8 cellular contexts compared by ENCODE assay signal in genomic region chrX:42714981-42715688, GRCh38.
DNase-seq lines count a peak whose midpoint lies in the region; ATAC-seq and TF ChIP-seq lines count a peak whose summit lies in the region.

No MANE protein-coding gene starts in this region.

- peak overlapping the region; percentile 27 to 61 for H3K27ac ChIP-seq in thoracic aorta

- peaks cover 9% of the 10 kb centered on the region for H3K4me1 Mint-ChIP-seq in activated CD4-positive, alpha-beta memory T cell treated with anti-CD3 and anti-CD28 coated beads for 36 hours (ENCODE audit: low read depth)
- peaks cover 2 to 18% (median 14%) of the 10 kb centered on the region in 4 donors for H3K4me1 Mint-ChIP-seq in naive thymus-derived CD8-positive, alpha-beta T cell

- H3K9me3 Mint-ChIP-seq in activated CD4-positive, alpha-beta memory T cell treated with anti-CD3 and anti-CD28 coated beads for 36 hours = no peaks in the 10 kb centered on the region
- H3K9me3 Mint-ChIP-seq in naive thymus-derived CD8-positive, alpha-beta T cell = peaks cover 0 to under 1% (median 0%) of the 10 kb centered on the region in 9 donors

- CTCF ChIA-PET in activated CD4-positive, alpha-beta memory T cell treated with anti-CD3 and anti-CD28 coated beads for 36 hours (lab: Charles Lee) = interaction anchor here (0.6 to 1.2 kb wide), 5 partner anchors 9 to 543 kb away, joined by 3 read pairs; no protein-coding TSS in a partner anchor

- DNase-seq in NCI-H1105 (lab: John Stamatoyannopoulos, UW) (peak; percentile 79), epithelial cell of esophagus (ENCODE audit: low read depth) (peak; percentile 66), thoracic aorta (ENCODE audit: low spot score) (no peak), DMS153 treated with DMSO at 0.1 percent for 48 hours (lab: John Stamatoyannopoulos, UW; ENCODE audit: unreplicated experiment) (no peak)
- DNase-seq in activated CD4-positive, alpha-beta memory T cell treated with anti-CD3 and anti-CD28 coated beads for 36 hours = peak; percentile 51
- peak in 8 of 10 donors; percentile 11 to 67 (median 34) for DNase-seq in naive thymus-derived CD8-positive, alpha-beta T cell

- peak; percentile 81 for ATAC-seq in GM18907 (IDR thresholded peaks at IDR 0.05; ENCODE audit: unreplicated experiment)
- ATAC-seq in naive thymus-derived CD8-positive, alpha-beta T cell = peak; percentile 85 to 88
- no peak for ATAC-seq in thoracic aorta (ENCODE audit: insufficient number of reproducible peaks, low FRiP score, low read depth)
- ATAC-seq in HG02798 (IDR thresholded peaks at IDR 0.05; ENCODE audit: poor library complexity, unreplicated experiment) = no peak

- no peaks in the 10 kb centered on the region for H3K36me3 ChIP-seq in thoracic aorta

- H3K4me3 ChIP-seq in epithelial cell of esophagus (ENCODE audit: low read length) (no peak overlapping the region), thoracic aorta (peak overlapping the region; percentile 39)

- H3K27me3 ChIP-seq in thoracic aorta (replicated peaks; ENCODE audit: insufficient read depth) = no peaks in the 10 kb centered on the region

- H3K4me3 Mint-ChIP-seq in activated CD4-positive, alpha-beta memory T cell treated with anti-CD3 and anti-CD28 coated beads for 36 hours = no peak overlapping the region
- H3K4me3 Mint-ChIP-seq in naive thymus-derived CD8-positive, alpha-beta T cell = peak overlapping the region in 5 of 10 donors; percentile 11 to 56 (median 40)

- peak; percentile 76 for TF ChIP-seq CTCF in epithelial cell of esophagus (IDR thresholded peaks at IDR 0.05; ENCODE audit: insufficient read depth, low read depth, low read length, missing control alignments)
- peak; percentile 36 for TF ChIP-seq CTCF in thoracic aorta (IDR thresholded peaks at IDR 0.05)

- no peak overlapping the region for H3K27ac Mint-ChIP-seq in activated CD4-positive, alpha-beta memory T cell treated with anti-CD3 and anti-CD28 coated beads for 36 hours
- H3K27ac Mint-ChIP-seq in naive thymus-derived CD8-positive, alpha-beta T cell = peak overlapping the region in 1 of 10 donors; percentile 57

- no peaks in the 10 kb centered on the region for H3K27me3 Mint-ChIP-seq in activated CD4-positive, alpha-beta memory T cell treated with anti-CD3 and anti-CD28 coated beads for 36 hours
- H3K27me3 Mint-ChIP-seq in naive thymus-derived CD8-positive, alpha-beta T cell = no peaks in the 10 kb centered on the region

- POLR2A ChIA-PET in activated CD4-positive, alpha-beta memory T cell treated with anti-CD3 and anti-CD28 coated beads for 36 hours (lab: Charles Lee) = no interaction called here
- POLR2A ChIA-PET in naive thymus-derived CD8-positive, alpha-beta T cell (lab: Charles Lee) = interaction anchor here (0.7 kb wide), 1 partner anchor 13 kb away, joined by 3 read pairs; no protein-coding TSS in a partner anchor

- no peaks in the 10 kb centered on the region for H3K36me3 Mint-ChIP-seq in activated CD4-positive, alpha-beta memory T cell treated with anti-CD3 and anti-CD28 coated beads for 36 hours
- no peaks in the 10 kb centered on the region for H3K36me3 Mint-ChIP-seq in naive thymus-derived CD8-positive, alpha-beta T cell

- no peaks in the 10 kb centered on the region for H3K9me3 ChIP-seq in thoracic aorta

- H3K4me1 ChIP-seq in thoracic aorta (ENCODE audit: control insufficient read depth in 1 of 2, low read depth in 2 of 2) = peaks cover 0 to 5% of the 10 kb centered on the region in 2 donors

- intact Hi-C loops in activated CD4-positive, alpha-beta memory T cell treated with anti-CD3 and anti-CD28 coated beads for 36 hours (cut with micrococcal nuclease) = no loop called here

Comparison
In these comparisons a context has a peak if more than half of its experiments do, and no peak if none do; other contexts are left out.
1. ATAC-seq: peak in GM18907 (single experiment) and naive thymus-derived CD8-positive, alpha-beta T cell (2 of 2); none in thoracic aorta (single experiment) and HG02798 (single experiment).
2. DNase-seq: peak in NCI-H1105 (single experiment), activated CD4-positive, alpha-beta memory T cell treated with anti-CD3 and anti-CD28 coated beads for 36 hours (single experiment), epithelial cell of esophagus (single experiment) and naive thymus-derived CD8-positive, alpha-beta T cell (8 of 10); none in thoracic aorta (single experiment) and DMS153 treated with DMSO at 0.1 percent for 48 hours (single experiment).